23 cellular contexts compared by ENCODE assay signal in genomic region chr12:61854902-61855301, GRCh38.
"Had no signal": no experiment of that assay in that cellular context is flagged by ENCODE, and none has a peak within 500 bp of the region (broad histone marks: within the 10 kb centered on the region; RNA-seq: fewer than 3 reads in every experiment).

No MANE protein-coding gene starts in this region.

- H3K79me2 ChIP-seq: hepatocyte had no signal

- H3K4me2 ChIP-seq: hepatocyte had no signal

- H3K36me3 ChIP-seq: gastroesophageal sphincter, heart left ventricle, left lung, prostate gland, sigmoid colon, spleen, thoracic aorta, transverse colon, upper lobe of right lung, vagina had no signal

- H3K4me1 ChIP-seq: foreskin keratinocyte, gastroesophageal sphincter, heart left ventricle, left lung, prostate gland, sigmoid colon, spleen, transverse colon, upper lobe of right lung, vagina had no signal

- H3K27ac ChIP-seq: dorsolateral prefrontal cortex, foreskin keratinocyte, gastroesophageal sphincter, heart left ventricle, hepatocyte, left lung, prostate gland, sigmoid colon, skin epidermis, spleen, transverse colon, upper lobe of right lung, vagina had no signal

- DNase-seq: dorsolateral prefrontal cortex; effector CD4-positive, alpha-beta T cell; heart left ventricle; left cardiac atrium; left lung; mesenchymal stem cell; midbrain; naive thymus-derived CD8-positive, alpha-beta T cell; nephron progenitor cell; nucleus accumbens; right cardiac atrium; sigmoid colon; spleen; stimulated activated naive B cell treated with anti-CD40 and anti-IgM and Interleukin-4, amounts not matched to agents 10 μg/mL and 1 μg/mL and 100 μg/mL, for 72 hours; transverse colon; upper lobe of right lung had no signal

- H2AFZ ChIP-seq: hepatocyte had no signal

- H3K4me3 ChIP-seq: dorsolateral prefrontal cortex, gastroesophageal sphincter, heart left ventricle, hepatocyte, left lung, prostate gland, sigmoid colon, skin epidermis, spleen, thoracic aorta, transverse colon, upper lobe of right lung, vagina had no signal

- H3K9me3 ChIP-seq: prostate gland, vagina had no signal

- H3K27me3 ChIP-seq: dorsolateral prefrontal cortex, foreskin keratinocyte, gastroesophageal sphincter, heart left ventricle, hepatocyte, left lung, sigmoid colon, spleen, transverse colon, upper lobe of right lung, vagina had no signal
